ENCODE assay signal across 19 cellular contexts in the genomic region with DNA sequence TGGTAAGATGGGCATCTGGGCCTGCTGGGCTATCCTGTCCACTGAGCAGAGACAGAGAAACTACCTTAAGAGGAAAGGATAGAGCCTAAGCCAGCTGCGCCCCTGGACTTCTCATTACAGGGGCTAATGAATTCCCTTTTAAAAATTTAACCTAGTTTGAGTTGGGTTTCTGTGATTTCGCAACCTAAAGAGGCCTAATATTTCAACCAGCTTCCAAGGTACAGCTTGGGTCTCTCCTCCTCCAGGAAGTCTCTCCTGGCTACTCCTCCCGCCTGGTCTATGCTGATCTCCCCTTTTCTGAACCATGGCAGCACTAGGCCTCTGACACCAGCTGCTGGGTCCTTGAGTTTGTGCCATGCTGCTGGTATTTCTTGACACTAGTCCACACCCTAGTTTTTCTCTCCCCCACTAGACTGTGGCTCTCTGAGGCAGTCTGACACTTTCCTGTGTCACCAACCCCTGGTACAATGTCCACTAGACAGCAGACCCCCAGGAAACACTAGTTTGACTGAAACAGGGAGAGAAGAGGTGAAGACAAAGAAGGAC. TPM values are rescaled to one million over a fixed set of nuclear protein-coding genes. Genes with fewer than 3 reads are reported as not detected.
DNase-seq lines count a peak whose midpoint lies in the region; ATAC-seq, FAIRE-seq and TF ChIP-seq lines count a peak whose summit lies in the region.
"Had no signal": no experiment of that assay in that cellular context is flagged by ENCODE, and none has a peak within 500 bp of the region (broad histone marks: within the 10 kb centered on the region; RNA-seq: fewer than 3 reads in every experiment).

No MANE protein-coding gene starts in this region.

- H3K4ac ChIP-seq in IMR-90 (ENCODE audit: low read depth, low read length) (no peak overlapping the region), H1 (replicated peaks; ENCODE audit: insufficient read length, low read depth, low read length) (no peak overlapping the region)

- H3K14ac ChIP-seq in IMR-90 (replicated peaks; ENCODE audit: low read depth, low read length) (no peak overlapping the region), H1 (ENCODE audit: insufficient read length) (no peak overlapping the region)

- TF ChIP-seq RAD21 in IMR-90 (IDR thresholded peaks at IDR 0.05; ENCODE audit: low read length): no peak
- no peak for TF ChIP-seq RAD21 in H1 (IDR thresholded peaks at IDR 0.05 in 1 of 2, conservative IDR thresholded peaks at IDR 0.05 in 1 of 2; ENCODE audit: low read depth in 2 of 2, low read length in 2 of 2)

- H3K36me3 ChIP-seq in IMR-90 (ENCODE audit: control insufficient read depth, insufficient read depth, low read length) (peaks cover 40% of the 10 kb centered on the region; the same call in 1 of the 2 replicates), H1 (ENCODE audit: control insufficient read depth in 2 of 4, insufficient read depth in 4 of 4, low read length in 3 of 4) (peaks cover 0 to 18% (median 3%) of the 10 kb centered on the region in 4 experiments; a peak in 5 of 8 replicates), mucosa of stomach (ENCODE audit: control insufficient read depth, insufficient read depth, low read length) (peaks cover 4% of the 10 kb centered on the region)
- H3K36me3 ChIP-seq: MG63 had no signal

- H3K4me1 ChIP-seq in IMR-90 (ENCODE audit: control insufficient read depth, insufficient read depth, low read length) (peaks cover 5% of the 10 kb centered on the region; the same call in 1 of the 2 replicates), H1 (replicated peaks in 1 of 4; ENCODE audit: control insufficient read depth in 3 of 4, insufficient read depth in 4 of 4, low read length in 3 of 4) (no peaks in the 10 kb centered on the region), mucosa of stomach (ENCODE audit: control insufficient read depth, insufficient read depth, low read length) (peaks cover 41% of the 10 kb centered on the region)
- H3K4me1 ChIP-seq: A549 had no signal

- peaks cover 7% of the 10 kb centered on the region for H3K4me1 Mint-ChIP-seq in type B pancreatic cell (ENCODE audit: unreplicated experiment)

- no peak overlapping the region for H2AK5ac ChIP-seq in IMR-90 (ENCODE audit: low read depth, low read length)
- H2AK5ac ChIP-seq in H1 (ENCODE audit: low read depth, low read length): no peak overlapping the region

- no peak overlapping the region for H3K56ac ChIP-seq in IMR-90 (ENCODE audit: extremely low read depth, insufficient read depth, low read length)
- H3K56ac ChIP-seq in H1 (replicated peaks; ENCODE audit: insufficient read length, low read depth, low read length): no peak overlapping the region

- H2BK120ac ChIP-seq in IMR-90 (ENCODE audit: low read depth, low read length) (no peak overlapping the region), H1 (replicated peaks; ENCODE audit: low read depth, low read length) (no peak overlapping the region)

- H3K79me1 ChIP-seq in IMR-90 (ENCODE audit: low read depth in 1 of 2, low read length in 2 of 2) (peaks cover 0 to 6% of the 10 kb centered on the region in 2 experiments; a peak in 1 of 4 replicates), H1 (ENCODE audit: low read depth, low read length) (peaks cover 3% of the 10 kb centered on the region)

- no peak overlapping the region for H2BK5ac ChIP-seq in IMR-90 (ENCODE audit: low read depth, low read length, poor library complexity, severe bottlenecking)
- no peak overlapping the region for H2BK5ac ChIP-seq in H1 (ENCODE audit: low read depth, low read length)

- H2AK9ac ChIP-seq in IMR-90 (replicated peaks; ENCODE audit: low read depth, low read length, poor library complexity): no peak overlapping the region

- no peak for DNase-seq in IMR-90
- no peak for DNase-seq in H1 (ENCODE audit: low read depth in 1 of 2, low spot score in 2 of 2)
- DNase-seq in type B pancreatic cell (ENCODE audit: extremely low spot score, unreplicated experiment): no peak
- DNase-seq in COR-L47 (lab: John Stamatoyannopoulos, UW): no peak
- DNase-seq in DMS53 (lab: John Stamatoyannopoulos, UW): no peak
- DNase-seq: CD8-positive, alpha-beta memory T cell; H7; HFFc6; Kasumi-1; MG63; NCI-H1048; NCI-H1436; NCI-H1930; NCI-H2171; PC-3 had no signal

- in situ Hi-C loops in IMR-90 (cut with MboI; ENCODE audit: low sequenced_read_pairs): no loop called here

- H3K9ac ChIP-seq in IMR-90 (ENCODE audit: low read depth, low read length) (no peak overlapping the region), H1 (replicated peaks in 1 of 4; ENCODE audit: extremely low read depth in 1 of 4, low read depth in 3 of 4, low read length in 3 of 4) (no peak overlapping the region), mucosa of stomach (ENCODE audit: low read length) (peak overlapping the region; percentile 10)

- no peak for FAIRE-seq in H1 (lab: Jason Lieb, UNC)
- FAIRE-seq: A549, D721Med had no signal

- BruUV-seq in IMR-90 (replicated peaks; lab: Mats Ljungman, UMichigan): no TSS peak

- H4K20me1 ChIP-seq in IMR-90 (ENCODE audit: insufficient read depth, low read length) (0 out of 2 replicates have a peak, but pooled peaks cover 3% of the 10 kb centered on the region), H1 (replicated peaks in 1 of 2; ENCODE audit: control insufficient read depth in 1 of 2, insufficient read depth in 2 of 2, low read length in 2 of 2) (peaks cover 2 to 6% of the 10 kb centered on the region in 2 experiments)

- POLR2A ChIA-PET in IMR-90 (lab: Charles Lee; ENCODE audit: unreplicated experiment): no interaction called here
- POLR2A ChIA-PET in H1 (lab: Charles Lee; ENCODE audit: partially characterized antibody): interaction anchor here (0.6 to 0.8 kb wide), 2 partner anchors 28 to 32 kb away, joined by 3 read pairs; no protein-coding TSS in a partner anchor

- H3K27me3 Mint-ChIP-seq in type B pancreatic cell: no peaks in the 10 kb centered on the region

- H3K23ac ChIP-seq in IMR-90 (ENCODE audit: low read depth, low read length): no peak overlapping the region
- no peak overlapping the region for H3K23ac ChIP-seq in H1 (ENCODE audit: insufficient read length)

- H3K4me3 ChIP-seq in IMR-90 (ENCODE audit: insufficient read depth, low read depth, low read length) (no peak overlapping the region), H1 (ENCODE audit: extremely low read depth in 1 of 4, insufficient read depth in 2 of 4, low read depth in 3 of 4, low read length in 4 of 4) (no peak overlapping the region), mucosa of stomach (ENCODE audit: low read length) (no peak overlapping the region)
- H3K4me3 ChIP-seq: A549, MG63 had no signal

- H2BK20ac ChIP-seq in IMR-90 (ENCODE audit: low read depth, low read length): no peak overlapping the region
- H2BK20ac ChIP-seq in H1 (ENCODE audit: low read length): no peak overlapping the region

- H3K27ac ChIP-seq in IMR-90 (ENCODE audit: insufficient read depth, low read length) (no peak overlapping the region), H1 (ENCODE audit: low read depth, low read length) (no peak overlapping the region)
- H3K27ac ChIP-seq: A549 had no signal

- H3K4me3 Mint-ChIP-seq in type B pancreatic cell: peak overlapping the region; percentile 56
- H3K4me3 Mint-ChIP-seq: CD8-positive, alpha-beta memory T cell; HFFc6 had no signal

- no peaks in the 10 kb centered on the region for H3K79me2 ChIP-seq in H1 (ENCODE audit: control insufficient read depth in 1 of 2, insufficient read depth in 2 of 2, low read length in 2 of 2)

- H3K9me3 ChIP-seq in IMR-90 (ENCODE audit: control insufficient read depth, insufficient read depth, low read length): no peaks in the 10 kb centered on the region
- H3K9me3 ChIP-seq in H1 (ENCODE audit: insufficient read depth in 2 of 2, low read depth in 1 of 2, low read length in 1 of 2): no peaks in the 10 kb centered on the region
- H3K9me3 ChIP-seq in mucosa of stomach (ENCODE audit: control insufficient read depth, low read length): no peaks in the 10 kb centered on the region
- H3K9me3 ChIP-seq: A549, MG63 had no signal

- H4K91ac ChIP-seq in IMR-90 (ENCODE audit: insufficient read depth, low read depth, low read length) (no peak overlapping the region), H1 (replicated peaks; ENCODE audit: insufficient read length, low read length) (no peak overlapping the region)

- TF ChIP-seq CTCF in IMR-90 (conservative IDR thresholded peaks at IDR 0.05; ENCODE audit: low read depth, low read length): no peak
- TF ChIP-seq CTCF in H1 (IDR thresholded peaks at IDR 0.05; ENCODE audit: control extremely low read depth in 1 of 3, insufficient read depth in 1 of 3, low read depth in 1 of 3, low read length in 3 of 3): no peak
- no peak for TF ChIP-seq CTCF in type B pancreatic cell (conservative IDR thresholded peaks at IDR 0.05)

- CTCF ChIA-PET in IMR-90 (lab: Yijun Ruan, JAX): no interaction called here
- CTCF ChIA-PET in H1 (lab: Charles Lee; ENCODE audit: partially characterized antibody): interaction anchor here (0.6 to 1.4 kb wide), 4 partner anchors 12 to 395 kb away, joined by 3 to 4 read pairs (median 3); no protein-coding TSS in a partner anchor

- peaks cover 10% of the 10 kb centered on the region for H3K36me3 Mint-ChIP-seq in type B pancreatic cell

- no peak overlapping the region for H2BK15ac ChIP-seq in IMR-90 (ENCODE audit: low read depth, low read length)
- no peak overlapping the region for H2BK15ac ChIP-seq in H1 (ENCODE audit: low read length)

- no peaks in the 10 kb centered on the region for H3K27me3 ChIP-seq in IMR-90 (ENCODE audit: control insufficient read depth, insufficient read depth, low read length)
- H3K27me3 ChIP-seq in H1 (replicated peaks in 1 of 4; ENCODE audit: control insufficient read depth in 3 of 4, extremely low read depth in 1 of 4, insufficient read depth in 3 of 4, low read length in 3 of 4): no peaks in the 10 kb centered on the region
- H3K27me3 ChIP-seq in mucosa of stomach (ENCODE audit: control insufficient read depth, insufficient read depth, low read length): no peaks in the 10 kb centered on the region
- H3K27me3 ChIP-seq: MG63 had no signal

- H2BK12ac ChIP-seq in H1 (ENCODE audit: low read depth, low read length): no peak overlapping the region

- ATAC-seq in IMR-90 (ENCODE audit: low read depth) (no peak), GM19395 (IDR thresholded peaks at IDR 0.05; ENCODE audit: unreplicated experiment) (no peak)
- ATAC-seq: A549, PC-3 had no signal

- no peaks in the 10 kb centered on the region for H3K9me3 Mint-ChIP-seq in type B pancreatic cell
- H3K9me3 Mint-ChIP-seq: CD8-positive, alpha-beta memory T cell; HFFc6 had no signal

- TF ChIP-seq POLR2A in IMR-90 (IDR thresholded peaks at IDR 0.05; ENCODE audit: low read depth, low read length) (no peak), H1 (IDR thresholded peaks at IDR 0.05; ENCODE audit: control extremely low read depth in 1 of 2, low read depth in 2 of 2, low read length in 2 of 2) (no peak)

- H4K8ac ChIP-seq in IMR-90 (ENCODE audit: low read depth in 2 of 2, low read length in 2 of 2) (no peak overlapping the region), H1 (ENCODE audit: extremely low read depth, insufficient read depth, low read length) (no peak overlapping the region)

- WGBS in IMR-90 (ENCODE audit: extremely low coverage in 2 of 2, insufficient read length in 1 of 2), 2 experiments: 100% methylated on average over 1 of the region's 3 CpGs; no CpG with 5 or more reads in 1 of the 2 experiments
- 86% methylated on average over 3 of the region's 3 CpGs; no CpG with 5 or more reads in 1 of the 2 experiments for WGBS in H1 (ENCODE audit: extremely low coverage in 1 of 2, insufficient coverage in 1 of 2, insufficient read length in 1 of 2, insufficient replicate concordance in 2 of 2, low coverage in 1 of 2, low lambda C conversion rate in 2 of 2, missing lambda C conversion rate in 1 of 2), 2 experiments

- H3K4me2 ChIP-seq in IMR-90 (ENCODE audit: low read depth, low read length) (no peak overlapping the region), H1 (ENCODE audit: insufficient read depth in 1 of 2, low read depth in 2 of 2, low read length in 2 of 2) (no peak overlapping the region)
- H3K4me2 ChIP-seq: A549 had no signal

- dilution Hi-C loops in IMR-90 (cut with HindIII; ENCODE audit: low sequenced_read_pairs, unreplicated experiment): no loop called here

- no peak overlapping the region for H2AFZ ChIP-seq in IMR-90 (replicated peaks; ENCODE audit: low read length, poor library complexity)
- H2AFZ ChIP-seq in H1 (ENCODE audit: low read length): no peak overlapping the region

- H3K23me2 ChIP-seq in H1 (ENCODE audit: low read depth, low read length): no peaks in the 10 kb centered on the region

- H3K18ac ChIP-seq in IMR-90 (ENCODE audit: low read depth, low read length) (no peak overlapping the region), H1 (ENCODE audit: extremely low read depth, low read length) (no peak overlapping the region)

- peak overlapping the region; percentile 16 for H3K27ac Mint-ChIP-seq in type B pancreatic cell
- H3K27ac Mint-ChIP-seq: HFFc6 had no signal

- TF ChIP-seq EP300 in H1 (IDR thresholded peaks at IDR 0.05; ENCODE audit: borderline replicate concordance in 1 of 2, low read depth in 2 of 2, low read length in 2 of 2): no peak

- intact Hi-C loops in IMR-90 (cut with micrococcal nuclease): no loop called here

- no peak overlapping the region for H4K5ac ChIP-seq in IMR-90 (ENCODE audit: low read depth, low read length)
- H4K5ac ChIP-seq in H1 (ENCODE audit: insufficient read length, low read depth, low read length): no peak overlapping the region

- peaks cover 12% of the 10 kb centered on the region; the same call in 1 of the 2 replicates for H3K9me1 ChIP-seq in IMR-90 (ENCODE audit: insufficient read depth, low read length)

RNA-seq across cellular contexts. Expression of a gene that starts 29.0 kb away (rescaled TPM):
- total RNA-seq in IMR-90 (2012; rRNA removed) (3.0 and 3.3 TPM in 2 replicates), type B pancreatic cell (ENCODE audit: low replicate concordance) (8.8 and 9.2 TPM in 2 replicates)
- polyA plus RNA-seq in IMR-90 (2012; rRNA removed) (5.4 and 6.3 TPM in 2 replicates), H1 (2011; rRNA removed) (0.08 and 0.13 TPM in 2 replicates)
- 3.4 and 5.3 TPM in 2 replicates for polyA plus RNA-seq in IMR-90 (2012; cell fraction: cytosol; rRNA removed)
- 6.6 and 11.2 TPM in 2 replicates for polyA plus RNA-seq in IMR-90 (2012; cell fraction: nucleus; rRNA removed; ENCODE audit: low replicate concordance)
- 0.21 TPM in 1 of 2 replicates, not detected in the other for total RNA-seq in H1 (2021; fragmentation: NEBNext Ultra II Directional; extraction: Animal tissue kit (Norgen Biotek cat#: 25700))
- polyA plus RNA-seq in H1 (2011; cell fraction: cytosol; rRNA removed): 0.17 TPM
- 0.09 TPM for polyA plus RNA-seq in H1 (2011; cell fraction: nucleus; rRNA removed)
- polyA plus RNA-seq in H1 (2012, experiment 1 of 2): 0.11 to 0.28 TPM (median 0.19 TPM) in 3 of 4 replicates, not detected in the other
- polyA plus RNA-seq in H1 (2012, experiment 2 of 2): 0.10 TPM
- polyA plus RNA-seq in H1 (2013, experiment 1 of 2): 0.22 TPM
- polyA plus RNA-seq in H1 (2013, experiment 2 of 2): 0.15 TPM
- 0.38 TPM in 1 of 2 replicates, not detected in the other for polyA minus RNA-seq in H1 (2011; rRNA and poly(A)+ RNA removed)
- polyA minus RNA-seq in H1 (2011; cell fraction: cytosol; rRNA and poly(A)+ RNA removed): not detected
- polyA minus RNA-seq in H1 (2011; cell fraction: nucleus; rRNA and poly(A)+ RNA removed): 0.40 TPM

RNA-seq across cellular contexts. Expression of a gene that starts 30.5 kb away (rescaled TPM):
- total RNA-seq in IMR-90 (2012; rRNA removed): 15.3 and 18.6 TPM in 2 replicates
- polyA plus RNA-seq in IMR-90 (2012; rRNA removed): 16.9 and 18.8 TPM in 2 replicates
- polyA plus RNA-seq in IMR-90 (2012; cell fraction: cytosol; rRNA removed): 9.3 and 12.4 TPM in 2 replicates
- 89.7 and 93.0 TPM in 2 replicates for polyA plus RNA-seq in IMR-90 (2012; cell fraction: nucleus; rRNA removed; ENCODE audit: low replicate concordance)
- total RNA-seq in H1 (2021; fragmentation: NEBNext Ultra II Directional; extraction: Animal tissue kit (Norgen Biotek cat#: 25700)): 54.9 and 58.0 TPM in 2 replicates
- 53.1 and 62.6 TPM in 2 replicates for polyA plus RNA-seq in H1 (2011; rRNA removed)
- polyA plus RNA-seq in H1 (2011; cell fraction: cytosol; rRNA removed): 51.4 TPM
- polyA plus RNA-seq in H1 (2011; cell fraction: nucleus; rRNA removed): 233 TPM
- polyA plus RNA-seq in H1 (2012, experiment 1 of 2): 34.7 to 50.2 TPM (median 42.7 TPM) in 4 replicates
- polyA plus RNA-seq in H1 (2012, experiment 2 of 2): 40.8 TPM
- 30.6 TPM for polyA plus RNA-seq in H1 (2013, experiment 1 of 2)
- polyA plus RNA-seq in H1 (2013, experiment 2 of 2): 28.6 TPM
- 60.3 and 65.1 TPM in 2 replicates for polyA minus RNA-seq in H1 (2011; rRNA and poly(A)+ RNA removed)
- polyA minus RNA-seq in H1 (2011; cell fraction: cytosol; rRNA and poly(A)+ RNA removed): 28.0 TPM
- 40.8 TPM for polyA minus RNA-seq in H1 (2011; cell fraction: nucleus; rRNA and poly(A)+ RNA removed)
- 41.9 and 65.7 TPM in 2 replicates for total RNA-seq in type B pancreatic cell (ENCODE audit: low replicate concordance)
